In genomic region chr12:117367006-117367638, GRCh38 we compare ENCODE assay signal across 8 cellular contexts. TPM values are rescaled to one million over a fixed set of nuclear protein-coding genes. Genes with fewer than 3 reads are reported as not detected.
A peak's percentile ranks its signal among the peaks of the same experiment; 100 is the strongest.
DNase-seq lines count a peak whose midpoint lies in the region; ATAC-seq, FAIRE-seq and TF ChIP-seq lines count a peak whose summit lies in the region.

No MANE protein-coding gene starts in this region.

- no peaks in the 10 kb centered on the region for H3K4me1 ChIP-seq in testis

- no peaks in the 10 kb centered on the region for H3K36me3 ChIP-seq in testis (ENCODE audit: low read depth, missing control alignments)

- TF ChIP-seq CTCF in D721Med (IDR thresholded peaks at IDR 0.05; ENCODE audit: insufficient read depth, missing control alignments) (peak; percentile 94), nephron progenitor cell (IDR thresholded peaks at IDR 0.05) (peak; percentile 94), testis (IDR thresholded peaks at IDR 0.05) (peak in 2 of 3 experiments; percentile 85 to 87)

- no peak overlapping the region for H3K4me3 ChIP-seq in testis

- FAIRE-seq in D721Med (lab: Jason Lieb, UNC): peak; percentile 16

- H3K36me3 Mint-ChIP-seq in nephron progenitor cell (ENCODE audit: low read depth): no peaks in the 10 kb centered on the region

- H3K4me1 Mint-ChIP-seq in nephron progenitor cell: peaks cover 17% of the 10 kb centered on the region

- intact Hi-C loops in testis (cut with DNase I; ENCODE audit: low total_unique reads): loop anchor here (10.0 kb wide), 2 partner anchors 228 to 468 kb away; no protein-coding TSS in a partner anchor

- H3K27ac Mint-ChIP-seq in nephron progenitor cell: no peak overlapping the region

- ATAC-seq in HG02798 (IDR thresholded peaks at IDR 0.05; ENCODE audit: poor library complexity, unreplicated experiment): peak; percentile 62
- ATAC-seq in HG02623 (IDR thresholded peaks at IDR 0.05; ENCODE audit: unreplicated experiment): no peak

- DNase-seq in D721Med (ENCODE audit: insufficient read length, low spot score) (peak; percentile 65), NCI-H526 (lab: John Stamatoyannopoulos, UW) (peak; percentile 49 to 92), fibroblast of peridontal ligament (ENCODE audit: extremely low read depth) (peak; percentile 72), nephron progenitor cell (peak; percentile 89), testis (peak; percentile 91)
- DNase-seq in activated CD8-positive, alpha-beta memory T cell treated with anti-CD3 and anti-CD28 coated beads, Interleukin-2, amount 50 U/mL, for 24 hours (ENCODE audit: extremely low read depth): peak; percentile 17

- no peak for TF ChIP-seq POLR2A in testis (IDR thresholded peaks at IDR 0.05)

- H3K27ac ChIP-seq in testis: no peak overlapping the region

- no peaks in the 10 kb centered on the region for H3K9me3 ChIP-seq in testis

- no peak overlapping the region for H3K4me3 Mint-ChIP-seq in nephron progenitor cell

- H3K27me3 Mint-ChIP-seq in nephron progenitor cell (ENCODE audit: low read depth, poor library complexity): peaks cover 86% of the 10 kb centered on the region

- no peaks in the 10 kb centered on the region for H3K27me3 ChIP-seq in testis

- WGBS in testis, 2 donors: 13 to 18% methylated on average over 12 of the region's 12 CpGs

- peaks cover 26% of the 10 kb centered on the region for H3K9me3 Mint-ChIP-seq in nephron progenitor cell

RNA-seq across cellular contexts. Expression of gene NOS1, which starts 5.7 kb away (rescaled TPM):
- 1 to 10 TPM; 3.1 to 3.8 TPM for total RNA-seq in testis
- polyA plus RNA-seq in testis (ENCODE audit: insufficient read depth, low read depth, low replicate concordance): 1.5 TPM

Comparison
In these comparisons a context has a peak if more than half of its experiments do, and no peak if none do; other contexts are left out.
1. DNase-seq: peak in every context shown above with its lines; median percentile 91 in testis; 89 in nephron progenitor cell; 72 in fibroblast of peridontal ligament; 70 in NCI-H526; 65 in D721Med; 17 in activated CD8-positive, alpha-beta memory T cell treated with anti-CD3 and anti-CD28 coated beads, Interleukin-2, amount 50 U/mL, for 24 hours.